In genomic region chr1:150207278-150207971, GRCh38 we compare ENCODE assay signal across 2 cellular contexts.
TF ChIP-seq lines count a peak whose summit lies in the region.

No MANE protein-coding gene starts in this region.

TF ChIP-seq in A549, 52 proteins besides CTCF, POLR2A, EP300 and RAD21:
- TF ChIP-seq ELK1 (IDR thresholded peaks at IDR 0.05; ENCODE audit: low read depth, low read length) (no peak), MAFK (IDR thresholded peaks at IDR 0.05; ENCODE audit: partially characterized antibody) (no peak), KDM1A (IDR thresholded peaks at IDR 0.05; ENCODE audit: low read depth) (no peak), JUNB (IDR thresholded peaks at IDR 0.05) (no peak), FOXS1 (CRISPR knock-in tag; IDR thresholded peaks at IDR 0.05) (no peak), GATA3 (IDR thresholded peaks at IDR 0.05; ENCODE audit: borderline replicate concordance) (no peak), NR3C1 (IDR thresholded peaks at IDR 0.05) (no peak), CHD4 (IDR thresholded peaks at IDR 0.05; ENCODE audit: borderline replicate concordance) (no peak), CBX8 (IDR thresholded peaks at IDR 0.05) (no peak), ESRRA (IDR thresholded peaks at IDR 0.05; ENCODE audit: borderline replicate concordance, low read length) (no peak), RCOR1 (IDR thresholded peaks at IDR 0.05; ENCODE audit: low read depth, low read length) (no peak), CEBPB (IDR thresholded peaks at IDR 0.05) (no peak)
- TF ChIP-seq, protein P1, sequence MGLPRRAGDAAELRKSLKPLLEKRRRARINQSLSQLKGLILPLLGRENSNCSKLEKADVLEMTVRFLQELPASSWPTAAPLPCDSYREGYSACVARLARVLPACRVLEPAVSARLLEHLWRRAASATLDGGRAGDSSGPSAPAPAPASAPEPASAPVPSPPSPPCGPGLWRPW (IDR thresholded peaks at IDR 0.05), result no peak
- TF ChIP-seq, protein P2, sequence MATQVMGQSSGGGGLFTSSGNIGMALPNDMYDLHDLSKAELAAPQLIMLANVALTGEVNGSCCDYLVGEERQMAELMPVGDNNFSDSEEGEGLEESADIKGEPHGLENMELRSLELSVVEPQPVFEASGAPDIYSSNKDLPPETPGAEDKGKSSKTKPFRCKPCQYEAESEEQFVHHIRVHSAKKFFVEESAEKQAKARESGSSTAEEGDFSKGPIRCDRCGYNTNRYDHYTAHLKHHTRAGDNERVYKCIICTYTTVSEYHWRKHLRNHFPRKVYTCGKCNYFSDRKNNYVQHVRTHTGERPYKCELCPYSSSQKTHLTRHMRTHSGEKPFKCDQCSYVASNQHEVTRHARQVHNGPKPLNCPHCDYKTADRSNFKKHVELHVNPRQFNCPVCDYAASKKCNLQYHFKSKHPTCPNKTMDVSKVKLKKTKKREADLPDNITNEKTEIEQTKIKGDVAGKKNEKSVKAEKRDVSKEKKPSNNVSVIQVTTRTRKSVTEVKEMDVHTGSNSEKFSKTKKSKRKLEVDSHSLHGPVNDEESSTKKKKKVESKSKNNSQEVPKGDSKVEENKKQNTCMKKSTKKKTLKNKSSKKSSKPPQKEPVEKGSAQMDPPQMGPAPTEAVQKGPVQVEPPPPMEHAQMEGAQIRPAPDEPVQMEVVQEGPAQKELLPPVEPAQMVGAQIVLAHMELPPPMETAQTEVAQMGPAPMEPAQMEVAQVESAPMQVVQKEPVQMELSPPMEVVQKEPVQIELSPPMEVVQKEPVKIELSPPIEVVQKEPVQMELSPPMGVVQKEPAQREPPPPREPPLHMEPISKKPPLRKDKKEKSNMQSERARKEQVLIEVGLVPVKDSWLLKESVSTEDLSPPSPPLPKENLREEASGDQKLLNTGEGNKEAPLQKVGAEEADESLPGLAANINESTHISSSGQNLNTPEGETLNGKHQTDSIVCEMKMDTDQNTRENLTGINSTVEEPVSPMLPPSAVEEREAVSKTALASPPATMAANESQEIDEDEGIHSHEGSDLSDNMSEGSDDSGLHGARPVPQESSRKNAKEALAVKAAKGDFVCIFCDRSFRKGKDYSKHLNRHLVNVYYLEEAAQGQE (IDR thresholded peaks at IDR 0.05), result no peak

TF ChIP-seq in HepG2, 621 proteins besides CTCF, POLR2A, EP300 and RAD21:
- no peak for TF ChIP-seq FOXA1 (IDR thresholded peaks at IDR 0.05)
- 0 out of 2 replicates have a peak, but pooled peaks have one; percentile 13 for TF ChIP-seq FOXA1 (CRISPR knock-in tag; IDR thresholded peaks at IDR 0.05)
- TF ChIP-seq TARDBP (CRISPR knock-in tag; IDR thresholded peaks at IDR 0.05), result no peak
- TF ChIP-seq ZNF468 (CRISPR knock-in tag; IDR thresholded peaks at IDR 0.05), result no peak
- no peak for TF ChIP-seq NCOR1 (IDR thresholded peaks at IDR 0.05; ENCODE audit: borderline replicate concordance, low read length)
- no peak for TF ChIP-seq KLF16 (CRISPR knock-in tag; IDR thresholded peaks at IDR 0.05)
- TF ChIP-seq, protein P3, sequence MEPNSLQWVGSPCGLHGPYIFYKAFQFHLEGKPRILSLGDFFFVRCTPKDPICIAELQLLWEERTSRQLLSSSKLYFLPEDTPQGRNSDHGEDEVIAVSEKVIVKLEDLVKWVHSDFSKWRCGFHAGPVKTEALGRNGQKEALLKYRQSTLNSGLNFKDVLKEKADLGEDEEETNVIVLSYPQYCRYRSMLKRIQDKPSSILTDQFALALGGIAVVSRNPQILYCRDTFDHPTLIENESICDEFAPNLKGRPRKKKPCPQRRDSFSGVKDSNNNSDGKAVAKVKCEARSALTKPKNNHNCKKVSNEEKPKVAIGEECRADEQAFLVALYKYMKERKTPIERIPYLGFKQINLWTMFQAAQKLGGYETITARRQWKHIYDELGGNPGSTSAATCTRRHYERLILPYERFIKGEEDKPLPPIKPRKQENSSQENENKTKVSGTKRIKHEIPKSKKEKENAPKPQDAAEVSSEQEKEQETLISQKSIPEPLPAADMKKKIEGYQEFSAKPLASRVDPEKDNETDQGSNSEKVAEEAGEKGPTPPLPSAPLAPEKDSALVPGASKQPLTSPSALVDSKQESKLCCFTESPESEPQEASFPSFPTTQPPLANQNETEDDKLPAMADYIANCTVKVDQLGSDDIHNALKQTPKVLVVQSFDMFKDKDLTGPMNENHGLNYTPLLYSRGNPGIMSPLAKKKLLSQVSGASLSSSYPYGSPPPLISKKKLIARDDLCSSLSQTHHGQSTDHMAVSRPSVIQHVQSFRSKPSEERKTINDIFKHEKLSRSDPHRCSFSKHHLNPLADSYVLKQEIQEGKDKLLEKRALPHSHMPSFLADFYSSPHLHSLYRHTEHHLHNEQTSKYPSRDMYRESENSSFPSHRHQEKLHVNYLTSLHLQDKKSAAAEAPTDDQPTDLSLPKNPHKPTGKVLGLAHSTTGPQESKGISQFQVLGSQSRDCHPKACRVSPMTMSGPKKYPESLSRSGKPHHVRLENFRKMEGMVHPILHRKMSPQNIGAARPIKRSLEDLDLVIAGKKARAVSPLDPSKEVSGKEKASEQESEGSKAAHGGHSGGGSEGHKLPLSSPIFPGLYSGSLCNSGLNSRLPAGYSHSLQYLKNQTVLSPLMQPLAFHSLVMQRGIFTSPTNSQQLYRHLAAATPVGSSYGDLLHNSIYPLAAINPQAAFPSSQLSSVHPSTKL (CRISPR knock-in tag; IDR thresholded peaks at IDR 0.05), result 0 out of 2 replicates have a peak, but pooled peaks have one; percentile 25
- TF ChIP-seq ZBTB7A (CRISPR knock-in tag; IDR thresholded peaks at IDR 0.05), result no peak
- TF ChIP-seq HOXA3 (CRISPR knock-in tag; IDR thresholded peaks at IDR 0.05), result no peak
- TF ChIP-seq, protein P4, sequence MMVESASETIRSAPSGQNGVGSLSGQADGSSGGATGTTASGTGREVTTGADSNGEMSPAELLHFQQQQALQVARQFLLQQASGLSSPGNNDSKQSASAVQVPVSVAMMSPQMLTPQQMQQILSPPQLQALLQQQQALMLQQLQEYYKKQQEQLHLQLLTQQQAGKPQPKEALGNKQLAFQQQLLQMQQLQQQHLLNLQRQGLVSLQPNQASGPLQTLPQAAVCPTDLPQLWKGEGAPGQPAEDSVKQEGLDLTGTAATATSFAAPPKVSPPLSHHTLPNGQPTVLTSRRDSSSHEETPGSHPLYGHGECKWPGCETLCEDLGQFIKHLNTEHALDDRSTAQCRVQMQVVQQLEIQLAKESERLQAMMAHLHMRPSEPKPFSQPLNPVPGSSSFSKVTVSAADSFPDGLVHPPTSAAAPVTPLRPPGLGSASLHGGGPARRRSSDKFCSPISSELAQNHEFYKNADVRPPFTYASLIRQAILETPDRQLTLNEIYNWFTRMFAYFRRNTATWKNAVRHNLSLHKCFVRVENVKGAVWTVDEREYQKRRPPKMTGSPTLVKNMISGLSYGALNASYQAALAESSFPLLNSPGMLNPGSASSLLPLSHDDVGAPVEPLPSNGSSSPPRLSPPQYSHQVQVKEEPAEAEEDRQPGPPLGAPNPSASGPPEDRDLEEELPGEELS (CRISPR knock-in tag; IDR thresholded peaks at IDR 0.05), result no peak
- no peak for TF ChIP-seq SMC3 (IDR thresholded peaks at IDR 0.05; ENCODE audit: low read length)
- 0 out of 2 replicates have a peak, but pooled peaks have one; percentile 27 for TF ChIP-seq FOXA3 (CRISPR knock-in tag; IDR thresholded peaks at IDR 0.05)
- TF ChIP-seq HNF4A (CRISPR knock-in tag; IDR thresholded peaks at IDR 0.05), result peak; percentile 56
